Comparison of ENCODE assay signal across 8 cellular contexts in the genomic region with DNA sequence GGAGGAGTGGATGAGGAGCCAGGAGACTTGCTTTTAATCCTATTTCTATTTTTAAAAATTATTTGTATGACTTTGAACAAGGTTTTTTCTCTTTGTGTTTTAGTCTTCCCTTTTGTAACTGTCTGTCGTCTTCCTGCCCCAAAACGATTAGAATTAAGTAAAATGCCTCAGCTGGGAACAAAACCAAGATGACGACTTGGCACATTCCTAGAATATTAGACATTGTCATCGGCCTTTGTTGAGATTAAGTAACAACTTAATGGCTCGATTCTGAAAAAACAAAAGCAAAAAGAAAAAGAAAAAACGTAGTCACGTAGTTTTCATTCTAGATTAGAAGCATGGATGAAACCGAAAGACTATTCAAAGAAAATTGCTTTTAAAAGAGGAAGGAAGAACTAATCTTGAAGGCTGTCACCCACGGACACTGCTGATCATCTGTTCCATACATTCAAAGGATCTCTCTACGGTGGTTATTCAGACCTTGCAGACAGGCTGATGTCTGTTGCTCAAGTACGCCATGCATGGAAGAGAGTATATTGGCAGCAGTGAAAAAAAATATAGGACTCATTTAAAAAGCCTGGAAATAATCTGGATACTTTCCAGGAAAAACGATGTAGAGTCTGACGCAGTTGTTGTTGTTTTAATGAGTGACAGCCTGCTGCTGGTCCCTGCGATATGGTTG. TPM values are rescaled to one million over a fixed set of nuclear protein-coding genes. Genes with fewer than 3 reads are reported as not detected.
DNase-seq lines count a peak whose midpoint lies in the region; ATAC-seq, FAIRE-seq and TF ChIP-seq lines count a peak whose summit lies in the region.

No MANE protein-coding gene starts in this region.

- no peak for DNase-seq in GM12892 (ENCODE audit: insufficient read length)
- peak; percentile 91 for DNase-seq in MV-4-11 (lab: John Stamatoyannopoulos, UW)
- DNase-seq in coronary artery (ENCODE audit: low spot score), result no peak
- no peak for DNase-seq in type B pancreatic cell (ENCODE audit: extremely low spot score, unreplicated experiment)
- DNase-seq in G401 (ENCODE audit: low spot score), result no peak
- no peak for DNase-seq in stimulated activated CD4-positive, alpha-beta T cell treated with anti-CD3 and anti-CD28 coated beads, Interleukin-4, amount 100 ng/mL, for 1 hour
- DNase-seq in SHP77 (lab: John Stamatoyannopoulos, UW), result no peak

- TF ChIP-seq CTCF in coronary artery (IDR thresholded peaks at IDR 0.05) (no peak), type B pancreatic cell (conservative IDR thresholded peaks at IDR 0.05) (no peak)

- H3K27ac ChIP-seq in coronary artery, result no peak overlapping the region

- in situ Hi-C loops in G401 (cut with HindIII; ENCODE audit: low sequenced_read_pairs), result no loop called here

- H3K9me3 Mint-ChIP-seq in type B pancreatic cell, result no peaks in the 10 kb centered on the region

- H3K27me3 Mint-ChIP-seq in type B pancreatic cell, result no peaks in the 10 kb centered on the region

- H3K4me1 Mint-ChIP-seq in type B pancreatic cell (ENCODE audit: unreplicated experiment), result peaks cover 7% of the 10 kb centered on the region

- TF ChIP-seq POLR2A in GM12892 (IDR thresholded peaks at IDR 0.05; ENCODE audit: low read depth, low read length), result no peak

- FAIRE-seq in GM12892 (lab: Jason Lieb, UNC), result peak; percentile 9

- ATAC-seq in GM21825 (IDR thresholded peaks at IDR 0.05; ENCODE audit: unreplicated experiment), result peak; percentile 82

- H3K27ac Mint-ChIP-seq in type B pancreatic cell, result peak overlapping the region; percentile 73

- peak overlapping the region; percentile 57 for H3K4me3 Mint-ChIP-seq in type B pancreatic cell

- H3K4me3 ChIP-seq in coronary artery, result peak overlapping the region; percentile 58

- H3K36me3 Mint-ChIP-seq in type B pancreatic cell, result no peaks in the 10 kb centered on the region

RNA-seq across cellular contexts. Expression of a gene that starts 16.9 kb away (rescaled TPM):
- not detected for polyA plus RNA-seq in GM12892 (2012; ENCODE audit: missing spikeins)
- 28.5 and 64.2 TPM in 2 replicates for total RNA-seq in type B pancreatic cell (ENCODE audit: low replicate concordance)
- total RNA-seq in G401 (2014; rRNA removed; shearing (Covaris generic)), result 3.4 and 7.5 TPM in 2 replicates
